ENCODE assay signal across 7 cellular contexts in genomic region chr1:32795741-32796140, GRCh38. TPM values are rescaled to one million over a fixed set of nuclear protein-coding genes. Genes with fewer than 3 reads are reported as not detected.
DNase-seq lines count a peak whose midpoint lies in the region; TF ChIP-seq lines count a peak whose summit lies in the region.
"Not testable (repeated sequence)": the region's sequence is repeated elsewhere in the genome, so short reads cannot be mapped to it uniquely, and the experiment has no call there.

No MANE protein-coding gene starts in this region.

- H2AFZ ChIP-seq in PC-9 = not testable (repeated sequence)

- H3K4me3 ChIP-seq in AG10803 (ENCODE audit: low read length); PC-9; adipocyte (ENCODE audit: low read length); fibroblast of mammary gland (ENCODE audit: control insufficient read depth, low read depth, low read length): not testable (repeated sequence)

- not testable (repeated sequence) for H3K27me3 ChIP-seq in PC-9 (ENCODE audit: insufficient read depth, low read depth); adipocyte (replicated peaks; ENCODE audit: control insufficient read depth, insufficient read depth, low read length)

- intact Hi-C loops in PC-9 (cut with micrococcal nuclease; ENCODE audit: unreplicated experiment) = loop anchor here (5.0 kb wide), 1 partner anchor 143 kb away; the partner anchor contains the start of genes RBBP4 and ZBTB8OS

- H3K36me3 ChIP-seq in PC-9 (ENCODE audit: low read depth) (peaks cover 59% of the 10 kb centered on the region), adipocyte (ENCODE audit: control insufficient read depth, insufficient read depth, low read length, severe bottlenecking) (peaks cover 89% of the 10 kb centered on the region)

- not testable (repeated sequence) for H3K9me2 ChIP-seq in PC-9 (ENCODE audit: insufficient read depth)

- H3K4me2 ChIP-seq in PC-9 = 0 out of 2 replicates have a peak overlapping the region, but pooled peaks have one; percentile 30

- peaks cover 56% of the 10 kb centered on the region for H3K79me2 ChIP-seq in PC-9 (ENCODE audit: low read depth)

- not testable (repeated sequence) for H3K9ac ChIP-seq in adipocyte (ENCODE audit: low read length)

- peak overlapping the region; percentile 60 for H3K27ac ChIP-seq in PC-9

- not testable (repeated sequence) for BruUV-seq in PC-9 (replicated peaks; lab: Mats Ljungman, UMichigan)

- POLR2A ChIA-PET in PC-9 (lab: Charles Lee; ENCODE audit: unreplicated experiment) = interaction anchor here (0.6 kb wide), 1 partner anchor 53 kb away, joined by 3 read pairs; no protein-coding TSS in a partner anchor

- H3K9me3 ChIP-seq in PC-9 (ENCODE audit: insufficient read depth, low read depth); adipocyte (ENCODE audit: control insufficient read depth, low read length): not testable (repeated sequence)

- DNase-seq in AG10803 (ENCODE audit: low read depth) (peak; percentile 66), HCEC 1CT (peak; percentile 75), PC-9 (peak in 1 of 2 experiments; percentile 83), adipocyte (ENCODE audit: low read depth) (peak; percentile 27), dermis blood vessel endothelial cell (peak; percentile 76), fibroblast of mammary gland (ENCODE audit: low read depth) (peak; percentile 65), iris pigment epithelial cell (ENCODE audit: low read depth) (peak; percentile 62)

- CTCF ChIA-PET in PC-9 (lab: Charles Lee) = interaction anchor here (1.0 kb wide), 1 partner anchor 22 kb away, joined by 4 read pairs; no protein-coding TSS in a partner anchor

- not testable (repeated sequence) for TF ChIP-seq CTCF in AG10803 (conservative IDR thresholded peaks at IDR 0.05; ENCODE audit: low read length); PC-9 (conservative IDR thresholded peaks at IDR 0.05); fibroblast of mammary gland (conservative IDR thresholded peaks at IDR 0.05; ENCODE audit: control insufficient read depth, insufficient read depth, low read depth, low read length)

- H3K4me1 ChIP-seq in PC-9 (replicated peaks; ENCODE audit: insufficient read depth) (peaks cover 87% of the 10 kb centered on the region), adipocyte (ENCODE audit: control insufficient read depth, insufficient read depth, low read length) (peaks cover 11% of the 10 kb centered on the region)

- H3F3A ChIP-seq in PC-9 (ENCODE audit: insufficient read depth, low read depth) = peaks cover 94% of the 10 kb centered on the region

- not testable (repeated sequence) for H4K20me1 ChIP-seq in PC-9 (ENCODE audit: insufficient read depth)

RNA-seq across cellular contexts. Expression of gene YARS1, which starts 21.4 kb away (rescaled TPM):
- total RNA-seq in PC-9 (2021) (180 and 187 TPM in 2 replicates), dermis blood vessel endothelial cell (63.6 and 84.0 TPM in 2 replicates)

RNA-seq across cellular contexts. Expression of gene S100PBP, which starts 21.7 kb away (rescaled TPM):
- total RNA-seq in PC-9 (2021) (42.4 and 47.0 TPM in 2 replicates), dermis blood vessel endothelial cell (33.7 and 50.0 TPM in 2 replicates)
